Comparison of ENCODE assay signal across 30 cellular contexts in the genomic region with DNA sequence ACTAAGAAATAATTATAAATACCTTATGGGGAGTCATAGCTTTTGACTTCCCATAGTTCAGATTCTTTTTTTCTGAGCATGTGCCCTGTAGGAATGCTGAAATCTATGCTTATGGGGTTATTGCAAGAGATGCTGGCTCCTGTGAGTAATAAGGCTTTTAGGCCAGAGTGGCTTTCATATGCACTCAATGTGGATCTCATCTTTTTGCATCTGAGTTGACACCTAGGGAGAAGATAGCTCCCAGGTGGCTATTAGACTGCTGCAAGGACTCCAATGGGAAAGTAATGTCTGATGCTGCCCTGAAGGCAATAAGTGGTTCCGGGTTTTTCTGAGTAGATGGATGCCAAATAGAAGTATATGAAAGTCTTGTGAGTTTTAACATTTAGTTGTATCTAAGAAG.
"Had no signal": no experiment of that assay in that cellular context is flagged by ENCODE, and none has a peak within 500 bp of the region (broad histone marks: within the 10 kb centered on the region; RNA-seq: fewer than 3 reads in every experiment).

No MANE protein-coding gene starts in this region.

- H3K27me3 ChIP-seq: brain microvascular endothelial cell, dorsolateral prefrontal cortex had no signal

- ATAC-seq: activated naive CD4-positive, alpha-beta T cell treated with anti-CD3 and anti-CD28 coated beads, Interleukin-2, amount 50 U/mL, for 72 hours; activated T-cell treated with anti-CD3 and anti-CD28 coated beads, Interleukin-2, amount 50 U/mL, for 72 hours; esophagus mucosa; T-helper 17 cell had no signal

- FAIRE-seq: astrocyte, bronchial epithelial cell, frontal cortex had no signal

- H3K36me3 ChIP-seq: brain microvascular endothelial cell, WERI-Rb-1 had no signal

- H3K4me3 ChIP-seq: coronary artery, dorsolateral prefrontal cortex had no signal

- H3K27ac ChIP-seq: brain microvascular endothelial cell, coronary artery, dorsolateral prefrontal cortex, WERI-Rb-1 had no signal

- DNase-seq: activated CD4-positive, alpha-beta memory T cell treated with anti-CD3 and anti-CD28 coated beads, Interleukin-2, amount 10 ng/mL, durations not matched to agents 7 days and 5 days; activated CD4-positive, alpha-beta T cell treated with anti-CD3 and anti-CD28 coated beads for 1 hour; activated CD4-positive, alpha-beta T cell treated with anti-CD3 and anti-CD28 coated beads for 4 hours; activated CD4-positive, alpha-beta T cell treated with anti-CD3 and anti-CD28 coated beads, Interleukin-2, amount 10 ng/mL, durations not matched to agents 7 days and 5 days; activated CD4-positive, alpha-beta T cell treated with anti-CD3 and anti-CD28 coated beads, Interleukin-2, amount 50 U/mL, for 4 hours; activated CD8-positive, alpha-beta memory T cell treated with anti-CD3 and anti-CD28 coated beads, Interleukin-2, amount 50 U/mL, for 48 hours; activated gamma-delta T cell; activated naive CD4-positive, alpha-beta T cell; activated naive CD4-positive, alpha-beta T cell treated with anti-CD3 and anti-CD28 coated beads, Interleukin-2, amount 10 ng/mL, durations not matched to agents 7 days and 5 days; activated naive CD8-positive, alpha-beta T cell treated with anti-CD3 and anti-CD28 coated beads, Interleukin-2, amount 10 ng/mL, durations not matched to agents 7 days and 5 days; activated T-cell treated with anti-CD3 and anti-CD28 coated beads for 4 hours; activated T-cell treated with anti-CD3 and anti-CD28 coated beads, Interleukin-2, amount 50 U/mL, for 24 hours; activated T-cell treated with anti-CD3 and anti-CD28 coated beads, Interleukin-2, amount 50 U/mL, for 72 hours; anterior cingulate cortex; brain microvascular endothelial cell; dorsolateral prefrontal cortex; effector memory CD4-positive, alpha-beta T cell; endodermal cell; foreskin fibroblast; head of caudate nucleus; T-helper 1 cell; T-helper 17 cell; T1000; WERI-Rb-1 had no signal
